In genomic region chr7:94276046-94276445, GRCh38 we compare ENCODE assay signal across 11 cellular contexts.
"Had no signal": no experiment of that assay in that cellular context is flagged by ENCODE, and none has a peak within 500 bp of the region (broad histone marks: within the 10 kb centered on the region; RNA-seq: fewer than 3 reads in every experiment).

No MANE protein-coding gene starts in this region.

- ATAC-seq: activated T-cell treated with anti-CD3 and anti-CD28 coated beads, Interleukin-2, amount 50 U/mL, for 4 hours; T-cell had no signal

- H3K27me3 ChIP-seq: breast epithelium, esophagus muscularis mucosa, neutrophil had no signal

- H3K27ac ChIP-seq: breast epithelium, esophagus muscularis mucosa, neutrophil had no signal

- DNase-seq: activated CD4-positive, alpha-beta T cell treated with anti-CD3 and anti-CD28 coated beads for 1 hour; activated CD4-positive, alpha-beta T cell treated with anti-CD3 and anti-CD28 coated beads, Interleukin-2, amount 50 U/mL, for 48 hours; activated effector memory CD4-positive, alpha-beta T cell treated with anti-CD3 and anti-CD28 coated beads, Interleukin-2, amount 50 U/mL, for 16 hours; activated T-cell treated with anti-CD3 and anti-CD28 coated beads, Interleukin-2, amount 50 U/mL, for 4 hours; aorta; stimulated activated naive B cell treated with anti-CD40 and anti-IgM and Interleukin-4, amounts not matched to agents 10 μg/mL and 1 μg/mL and 100 μg/mL, for 72 hours; T-cell; T1000 had no signal

- H3K9me3 ChIP-seq: breast epithelium, esophagus muscularis mucosa, neutrophil had no signal

- H3K4me3 ChIP-seq: breast epithelium, esophagus muscularis mucosa had no signal

- H3K4me1 ChIP-seq: breast epithelium, esophagus muscularis mucosa had no signal
